ENCODE assay signal across 36 cellular contexts in the genomic region with DNA sequence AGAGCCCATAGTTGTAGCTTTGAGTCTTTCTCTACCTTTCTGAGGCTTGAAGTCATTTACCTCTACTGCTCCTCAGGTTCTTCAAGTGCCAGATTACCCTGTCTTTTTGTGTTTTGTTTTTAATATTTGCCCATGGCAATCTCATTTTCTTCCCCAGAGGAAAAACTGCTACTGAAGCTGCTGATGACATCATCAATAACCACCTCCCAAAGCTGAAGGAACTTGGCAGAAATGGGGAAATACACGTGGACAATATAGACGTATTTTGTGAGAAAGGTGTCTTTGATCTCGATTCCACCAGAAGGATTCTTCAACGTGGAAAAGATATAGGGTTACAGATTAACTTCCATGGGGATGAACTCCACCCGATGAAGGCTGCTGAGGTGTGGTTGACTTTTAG. TPM values are rescaled to one million over a fixed set of nuclear protein-coding genes. Genes with fewer than 3 reads are reported as not detected.
"Had no signal": no experiment of that assay in that cellular context is flagged by ENCODE, and none has a peak within 500 bp of the region (broad histone marks: within the 10 kb centered on the region; RNA-seq: fewer than 3 reads in every experiment).

No MANE protein-coding gene starts in this region.

- H3K27me3 ChIP-seq: colonic mucosa, esophagus muscularis mucosa, heart left ventricle, hepatocyte, left lung, neural progenitor cell, right atrium auricular region, sigmoid colon, tibial nerve, upper lobe of left lung had no signal

- FAIRE-seq: endothelial cell of umbilical vein, urothelium cell line had no signal

- H2AFZ ChIP-seq: hepatocyte, neural progenitor cell had no signal

- H3K27ac Mint-ChIP-seq: naive thymus-derived CD4-positive, alpha-beta T cell; nephron; neural progenitor cell; stimulated activated effector memory CD8-positive, alpha-beta T cell treated with anti-CD3 and anti-CD28 coated beads, Interleukin-12 subunit alpha, Interleukin-12 subunit beta, amount 100 ng/mL, for 72 hours had no signal

- H3K9ac ChIP-seq: neural progenitor cell had no signal

- ATAC-seq: foreskin keratinocyte; gastroesophageal sphincter; heart left ventricle; left cardiac atrium; left lung; naive thymus-derived CD4-positive, alpha-beta T cell; stimulated activated effector memory CD8-positive, alpha-beta T cell treated with anti-CD3 and anti-CD28 coated beads, Interleukin-12 subunit alpha, Interleukin-12 subunit beta, amount 100 ng/mL, for 72 hours had no signal

- H3K27ac ChIP-seq: colonic mucosa, esophagus muscularis mucosa, foreskin keratinocyte, gastroesophageal sphincter, heart left ventricle, hepatocyte, left lung, neural progenitor cell, prostate gland, right atrium auricular region, sigmoid colon, stomach, tibial nerve, upper lobe of left lung had no signal

- H3K36me3 Mint-ChIP-seq: neural progenitor cell; stimulated activated effector memory CD8-positive, alpha-beta T cell treated with anti-CD3 and anti-CD28 coated beads, Interleukin-12 subunit alpha, Interleukin-12 subunit beta, amount 100 ng/mL, for 72 hours had no signal

- H3K4me1 Mint-ChIP-seq: nephron; stimulated activated effector memory CD8-positive, alpha-beta T cell treated with anti-CD3 and anti-CD28 coated beads, Interleukin-12 subunit alpha, Interleukin-12 subunit beta, amount 100 ng/mL, for 72 hours had no signal

- H3K79me2 ChIP-seq: hepatocyte had no signal

- H3K36me3 ChIP-seq: colonic mucosa, esophagus muscularis mucosa, gastroesophageal sphincter, heart left ventricle, left lung, neural progenitor cell, prostate gland, right atrium auricular region, sigmoid colon, stomach, tibial nerve, upper lobe of left lung had no signal

- H3K4me1 ChIP-seq: colonic mucosa, esophagus muscularis mucosa, foreskin keratinocyte, gastroesophageal sphincter, heart left ventricle, left lung, prostate gland, right atrium auricular region, sigmoid colon, stomach, tibial nerve, upper lobe of left lung had no signal

- H3K4me2 ChIP-seq: hepatocyte, neural progenitor cell had no signal

- DNase-seq: colonic mucosa; dermis blood vessel endothelial cell; effector memory CD4-positive, alpha-beta T cell; foreskin keratinocyte; heart left ventricle; left cardiac atrium; left lung; mesendoderm; midbrain; naive thymus-derived CD4-positive, alpha-beta T cell; sigmoid colon; stimulated activated CD4-positive, alpha-beta T cell treated with anti-CD3 and anti-CD28 coated beads, Interleukin-2, amount 100 ng/mL, for 24 hours; stimulated activated CD4-positive, alpha-beta T cell treated with anti-CD3 and anti-CD28 coated beads, Interleukin-4, amount 100 ng/mL, for 24 hours; stimulated activated naive CD4-positive, alpha-beta T cell treated with Interleukin-2 at 50 U/mL for 16 hours; stomach; upper lobe of left lung had no signal

- H3K4me3 Mint-ChIP-seq: naive thymus-derived CD4-positive, alpha-beta T cell; nephron; neural progenitor cell; stimulated activated effector memory CD8-positive, alpha-beta T cell treated with anti-CD3 and anti-CD28 coated beads, Interleukin-12 subunit alpha, Interleukin-12 subunit beta, amount 100 ng/mL, for 72 hours had no signal

- H3K4me3 ChIP-seq: colonic mucosa, esophagus muscularis mucosa, gastroesophageal sphincter, heart left ventricle, hepatocyte, left lung, neural progenitor cell, prostate gland, right atrium auricular region, sigmoid colon, stomach, tibial nerve, upper lobe of left lung had no signal

- H3K9me3 Mint-ChIP-seq: naive thymus-derived CD4-positive, alpha-beta T cell; nephron; stimulated activated effector memory CD8-positive, alpha-beta T cell treated with anti-CD3 and anti-CD28 coated beads, Interleukin-12 subunit alpha, Interleukin-12 subunit beta, amount 100 ng/mL, for 72 hours had no signal

- H3K9me3 ChIP-seq: colonic mucosa, esophagus muscularis mucosa, gastroesophageal sphincter, heart left ventricle, left lung, prostate gland, right atrium auricular region, sigmoid colon, stomach, tibial nerve, upper lobe of left lung had no signal

RNA-seq across cellular contexts. Expression of a gene that starts 17.1 kb away (rescaled TPM):
- total RNA-seq: dermis blood vessel endothelial cell, endothelial cell of umbilical vein, epithelial cell of proximal tubule, lung microvascular endothelial cell, osteocyte, stomach had no signal
- polyA plus RNA-seq: endothelial cell of umbilical vein had no signal

RNA-seq across cellular contexts. Expression of a gene that starts 17.8 kb away (rescaled TPM):
- total RNA-seq: colonic mucosa, dermis blood vessel endothelial cell, endothelial cell of umbilical vein, fibroblast of lung, foreskin keratinocyte, gastroesophageal sphincter, hepatocyte, kidney epithelial cell, lung microvascular endothelial cell, mucosa of gallbladder, osteocyte, right atrium auricular region, sigmoid colon, skeletal muscle tissue, stomach, subcutaneous adipose tissue, temporal lobe, tibial nerve had no signal
- polyA plus RNA-seq: endothelial cell of umbilical vein, foreskin keratinocyte, hepatocyte, sigmoid colon, stomach had no signal

RNA-seq across cellular contexts. Expression of a gene that starts 35.9 kb away (rescaled TPM):
- polyA plus RNA-seq: naive thymus-derived CD4-positive, alpha-beta T cell had no signal
